Comparison of ENCODE assay signal across 18 cellular contexts in the genomic region with DNA sequence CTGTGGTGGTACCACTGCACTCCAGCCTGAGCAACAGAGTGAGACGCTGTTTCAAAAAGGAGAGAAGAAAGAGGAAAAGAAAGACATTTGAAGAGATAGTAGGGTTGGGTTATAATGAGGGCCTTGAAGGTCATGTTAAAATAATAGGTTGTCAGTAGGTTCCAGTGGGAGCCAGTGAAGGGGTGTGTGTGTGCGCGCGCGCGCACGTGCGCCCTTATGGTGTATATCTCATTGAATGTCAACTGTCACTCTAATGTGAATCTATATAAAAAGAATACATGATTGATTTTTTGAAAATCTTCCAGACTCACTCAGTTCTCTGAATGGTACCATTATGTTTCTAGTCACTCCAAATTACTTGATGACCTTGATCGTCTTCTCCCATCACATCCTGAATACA. TPM values are rescaled to one million over a fixed set of nuclear protein-coding genes. Genes with fewer than 3 reads are reported as not detected.
DNase-seq lines count a peak whose midpoint lies in the region; ATAC-seq, FAIRE-seq and TF ChIP-seq lines count a peak whose summit lies in the region.
"Had no signal": no experiment of that assay in that cellular context is flagged by ENCODE, and none has a peak within 500 bp of the region (broad histone marks: within the 10 kb centered on the region; RNA-seq: fewer than 3 reads in every experiment).

No MANE protein-coding gene starts in this region.

- H3K27me3 ChIP-seq in HepG2 (ENCODE audit: control insufficient read depth in 1 of 2, insufficient read depth in 2 of 2, low read length in 2 of 2) (no peaks in the 10 kb centered on the region), right lobe of liver (no peaks in the 10 kb centered on the region)

- H3K27ac Mint-ChIP-seq in central memory CD8-positive, alpha-beta T cell (ENCODE audit: low read depth), result peak overlapping the region; percentile 20
- H3K27ac Mint-ChIP-seq: CD8-positive, alpha-beta T cell had no signal

- no peak overlapping the region for H3K4me3 ChIP-seq in HepG2 (replicated peaks in 1 of 3; ENCODE audit: insufficient read depth in 1 of 3, low read depth in 2 of 3, low read length in 3 of 3)
- H3K4me3 ChIP-seq in right lobe of liver, result no peak overlapping the region
- H3K4me3 ChIP-seq: GM12878, GM23248 had no signal

- TF ChIP-seq EP300 in HepG2 (IDR thresholded peaks at IDR 0.05; ENCODE audit: low read depth in 2 of 2, low read length in 2 of 2), result no peak
- no peak for TF ChIP-seq EP300 in HepG2 (CRISPR knock-in tag; IDR thresholded peaks at IDR 0.05; ENCODE audit: borderline replicate concordance)

- no peak for TF ChIP-seq RAD21 in HepG2 (CRISPR knock-in tag; IDR thresholded peaks at IDR 0.05)

- no peak for TF ChIP-seq POLR2A in HepG2 (IDR thresholded peaks at IDR 0.05; ENCODE audit: insufficient read depth in 1 of 2, low read depth in 2 of 2, low read length in 2 of 2)
- no peak for TF ChIP-seq POLR2A in right lobe of liver (IDR thresholded peaks at IDR 0.05)

- H3K9me3 ChIP-seq in HepG2 (ENCODE audit: low read length) (no peaks in the 10 kb centered on the region), right lobe of liver (no peaks in the 10 kb centered on the region)
- H3K9me3 ChIP-seq: Caco-2 had no signal

- H3K36me3 ChIP-seq in HepG2 (replicated peaks in 1 of 2; ENCODE audit: control insufficient read depth in 1 of 2, insufficient read depth in 2 of 2, low read length in 2 of 2), result peaks cover 2 to 26% of the 10 kb centered on the region in 2 experiments; a peak in 3 of 5 replicates
- no peaks in the 10 kb centered on the region for H3K36me3 ChIP-seq in right lobe of liver

- TF ChIP-seq CTCF in HepG2 (CRISPR knock-in tag; IDR thresholded peaks at IDR 0.05), result no peak
- no peak for TF ChIP-seq CTCF in right lobe of liver (IDR thresholded peaks at IDR 0.05)

- H3K27ac ChIP-seq in HepG2 (ENCODE audit: extremely low read length, insufficient read depth, low read length) (no peak overlapping the region), right lobe of liver (no peak overlapping the region)
- H3K27ac ChIP-seq: GM23248 had no signal

- FAIRE-seq in HepG2 (lab: Jason Lieb, UNC), result no peak
- FAIRE-seq: GM12878, H1 had no signal

- no TSS peak for BruUV-seq in HepG2 (replicated peaks; lab: Mats Ljungman, UMichigan)

- no peak for ATAC-seq in HepG2
- ATAC-seq in right lobe of liver, result no peak
- no peak for ATAC-seq in central memory CD8-positive, alpha-beta T cell (replicated peaks; ENCODE audit: extremely low read depth, poor library complexity, severe bottlenecking)
- ATAC-seq in HG03571 (IDR thresholded peaks at IDR 0.05; ENCODE audit: unreplicated experiment), result no peak
- ATAC-seq in HG03439 (IDR thresholded peaks at IDR 0.05; ENCODE audit: unreplicated experiment), result no peak
- ATAC-seq: CD8-positive, alpha-beta T cell; GM12878 had no signal

- H4K20me1 ChIP-seq in HepG2 (ENCODE audit: insufficient read depth, low read length), result peaks cover 12% of the 10 kb centered on the region

- intact Hi-C loops in HepG2 (cut with micrococcal nuclease; ENCODE audit: unreplicated experiment), result loop anchor here (5.0 kb wide), 1 partner anchor 50 kb away; no protein-coding TSS in a partner anchor
- intact Hi-C loops in right lobe of liver (cut with DNase I), result no loop called here

- POLR2A ChIA-PET in HepG2 (lab: Yijun Ruan, JAX), result interaction anchor here (0.7 kb wide), 1 partner anchor 16 kb away, joined by 3 read pairs; no protein-coding TSS in a partner anchor

- H3K4me1 Mint-ChIP-seq in central memory CD8-positive, alpha-beta T cell, result peaks cover 54% of the 10 kb centered on the region

- H2AFZ ChIP-seq in HepG2 (ENCODE audit: low read length), result no peak overlapping the region
- H2AFZ ChIP-seq: GM23248 had no signal

- CTCF ChIA-PET in HepG2 (lab: Yijun Ruan, JAX; ENCODE audit: low intra/inter-chr PET ratio, low total read pairs), result no interaction called here

- H3K4me1 ChIP-seq in HepG2 (ENCODE audit: insufficient read depth, low read length), result peaks cover 99% of the 10 kb centered on the region
- peaks cover 0 to 31% (median 15%) of the 10 kb centered on the region in 4 donors for H3K4me1 ChIP-seq in right lobe of liver

- no peak overlapping the region for H3K9ac ChIP-seq in HepG2 (ENCODE audit: insufficient read depth, low read depth, low read length)
- H3K9ac ChIP-seq: GM23248 had no signal

- no peak overlapping the region for H3K4me3 Mint-ChIP-seq in central memory CD8-positive, alpha-beta T cell
- H3K4me3 Mint-ChIP-seq: CD8-positive, alpha-beta T cell had no signal

- H3K27me3 Mint-ChIP-seq in central memory CD8-positive, alpha-beta T cell, result no peaks in the 10 kb centered on the region

- H3K36me3 Mint-ChIP-seq in central memory CD8-positive, alpha-beta T cell (ENCODE audit: insufficient read depth), result peaks cover 5% of the 10 kb centered on the region

- no peak for DNase-seq in HepG2 (ENCODE audit: low spot score)
- DNase-seq in right lobe of liver, result no peak
- DNase-seq in NCI-H2227 (lab: John Stamatoyannopoulos, UW; ENCODE audit: unreplicated experiment), result peak; percentile 52
- DNase-seq in central memory CD8-positive, alpha-beta T cell (ENCODE audit: low spot score in 2 of 2), result no peak
- DNase-seq: C1 segment of cervical spinal cord; Caco-2; CD8-positive, alpha-beta T cell; DMS 273 treated with DMSO at 0.1 percent for 48 hours; DMS79; EL; GDM1; GM23248; H7; HCEC 1CT had no signal

- H3K9me3 Mint-ChIP-seq in central memory CD8-positive, alpha-beta T cell, result no peaks in the 10 kb centered on the region
- H3K9me3 Mint-ChIP-seq: CD8-positive, alpha-beta T cell had no signal

- in situ Hi-C loops in HepG2 (cut with HindIII; ENCODE audit: extremely low pct_ligation_motif_present, low pct_unique_long_range_greater_than_20kb), result no loop called here

- peaks cover 100% of the 10 kb centered on the region for H3K79me2 ChIP-seq in HepG2 (ENCODE audit: insufficient read depth, low read length)

- H3K4me2 ChIP-seq in HepG2 (ENCODE audit: low read depth, low read length), result peak overlapping the region; percentile 58; the same call in 1 of the 2 replicates

- 94% methylated on average over 9 of the region's 9 CpGs for WGBS in HepG2 (ENCODE audit: low lambda C conversion rate)
- 98% methylated on average over 9 of the region's 9 CpGs for WGBS in right lobe of liver (ENCODE audit: insufficient coverage, low coverage, low lambda C conversion rate, missing lambda C conversion rate)

TF ChIP-seq in HepG2, 621 proteins besides CTCF, POLR2A, EP300 and RAD21 (continues in another document):
- TF ChIP-seq ZC3H13 (CRISPR knock-in tag; IDR thresholded peaks at IDR 0.05), result no peak
- TF ChIP-seq RBFOX2 (IDR thresholded peaks at IDR 0.05; ENCODE audit: low read depth, low read length), result 0 out of 2 replicates have a peak, but pooled peaks have one; percentile 40
- TF ChIP-seq, protein P1, sequence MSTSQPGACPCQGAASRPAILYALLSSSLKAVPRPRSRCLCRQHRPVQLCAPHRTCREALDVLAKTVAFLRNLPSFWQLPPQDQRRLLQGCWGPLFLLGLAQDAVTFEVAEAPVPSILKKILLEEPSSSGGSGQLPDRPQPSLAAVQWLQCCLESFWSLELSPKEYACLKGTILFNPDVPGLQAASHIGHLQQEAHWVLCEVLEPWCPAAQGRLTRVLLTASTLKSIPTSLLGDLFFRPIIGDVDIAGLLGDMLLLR (CRISPR knock-in tag; IDR thresholded peaks at IDR 0.05), result no peak
- TF ChIP-seq TFE3 (CRISPR knock-in tag; IDR thresholded peaks at IDR 0.05), result no peak
- TF ChIP-seq ZBTB38 (CRISPR knock-in tag; IDR thresholded peaks at IDR 0.05), result no peak
- TF ChIP-seq ATF7 (IDR thresholded peaks at IDR 0.05), result no peak
- TF ChIP-seq ATF7 (CRISPR knock-in tag; IDR thresholded peaks at IDR 0.05), result no peak

RNA-seq across cellular contexts. Expression of gene ZCCHC2, which starts 9.1 kb away (rescaled TPM):
- total RNA-seq in HepG2 (2016; rRNA removed; fragmentation: Illumina TruSeq; extraction: Trizol) (76.1 and 76.5 TPM in 2 replicates), right lobe of liver (10 to 100 TPM; 18.9 to 26.6 (median 23.5) TPM)
- 177 and 189 TPM in 2 replicates for total RNA-seq in HepG2 (2016; cell fraction: cytosol; rRNA removed; fragmentation: Illumina TruSeq; extraction: Trizol; ENCODE audit: low read depth)
- 71.7 and 74.4 TPM in 2 replicates for total RNA-seq in HepG2 (2016; cell fraction: insoluble cytoplasmic fraction; rRNA removed; fragmentation: Illumina TruSeq; extraction: Trizol)
- 60.3 and 72.3 TPM in 2 replicates for total RNA-seq in HepG2 (2016; cell fraction: membrane; rRNA removed; fragmentation: Illumina TruSeq; extraction: Trizol)
- 106 and 120 TPM in 2 replicates for total RNA-seq in HepG2 (2016; cell fraction: nucleus; rRNA removed; fragmentation: Illumina TruSeq; extraction: Trizol)
- polyA plus RNA-seq in HepG2 (2011; rRNA removed), result 52.2 and 62.5 TPM in 2 replicates
- 39.3 and 44.4 TPM in 2 replicates for polyA plus RNA-seq in HepG2 (2011; cell fraction: cytosol; rRNA removed)
- 79.8 and 99.4 TPM in 2 replicates for polyA plus RNA-seq in HepG2 (2011; cell fraction: nucleus; rRNA removed)
- polyA plus RNA-seq in HepG2 (2012), result 25.6 and 27.8 TPM in 2 replicates
- polyA plus RNA-seq in HepG2 (2016; cell fraction: cytosol; fragmentation: Illumina TruSeq; extraction: Trizol; ENCODE audit: low read depth), result 4.7 and 5.0 TPM in 2 replicates
- 53.3 and 60.9 TPM in 2 replicates for polyA plus RNA-seq in HepG2 (2016; cell fraction: insoluble cytoplasmic fraction; fragmentation: Illumina TruSeq; extraction: Trizol; ENCODE audit: low read depth)
- polyA plus RNA-seq in HepG2 (2016; cell fraction: membrane; fragmentation: Illumina TruSeq; extraction: Trizol; ENCODE audit: low read depth), result 13.0 and 14.6 TPM in 2 replicates
- polyA plus RNA-seq in HepG2 (2016; cell fraction: nucleus; fragmentation: Illumina TruSeq; extraction: Trizol; ENCODE audit: insufficient read depth, low read depth), result 129 and 143 TPM in 2 replicates
- 58.0 and 138 TPM in 2 replicates for polyA minus RNA-seq in HepG2 (2011; rRNA and poly(A)+ RNA removed; ENCODE audit: low replicate concordance)
- 42.1 and 44.2 TPM in 2 replicates for polyA minus RNA-seq in HepG2 (2011; cell fraction: cytosol; rRNA and poly(A)+ RNA removed)
- polyA minus RNA-seq in HepG2 (2011; cell fraction: nucleus; rRNA and poly(A)+ RNA removed), result 164 and 187 TPM in 2 replicates
